In the genomic region with DNA sequence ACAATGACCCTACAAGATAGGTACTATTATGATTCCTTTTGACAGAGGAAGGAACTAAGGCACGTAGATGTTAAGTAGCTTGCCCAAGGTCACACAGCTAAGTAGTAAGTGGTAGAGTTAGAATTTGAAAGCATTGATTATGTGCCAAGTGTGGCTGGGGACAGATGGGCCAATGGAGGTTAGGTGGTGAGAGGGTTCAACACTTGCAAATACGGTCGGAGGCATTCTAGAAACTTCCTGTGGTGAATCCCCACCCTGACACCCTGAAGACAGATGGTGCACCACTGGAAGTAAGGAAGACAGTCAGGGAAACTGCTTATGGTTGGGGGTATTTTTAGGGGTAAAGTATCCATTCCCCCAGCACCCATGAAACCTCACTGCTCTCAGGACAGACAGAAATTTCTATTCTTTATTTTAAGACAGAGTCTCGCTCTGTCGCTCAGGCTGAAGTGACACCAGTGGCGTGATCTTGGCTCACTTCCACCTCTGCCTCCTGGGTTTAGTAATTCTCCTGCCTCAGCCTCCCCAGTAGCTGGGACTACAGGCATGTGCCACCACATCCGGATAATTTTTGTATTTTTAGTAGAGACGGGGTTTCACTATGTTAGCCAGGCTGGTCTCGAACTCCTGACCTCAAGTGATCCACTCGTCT, we compare ENCODE assay signal across 26 cellular contexts.
DNase-seq lines count a peak whose midpoint lies in the region; ATAC-seq and TF ChIP-seq lines count a peak whose summit lies in the region.
"Had no signal": no experiment of that assay in that cellular context is flagged by ENCODE, and none has a peak within 500 bp of the region (broad histone marks: within the 10 kb centered on the region; RNA-seq: fewer than 3 reads in every experiment).

No MANE protein-coding gene starts in this region.

- no peaks in the 10 kb centered on the region for H3K9me3 ChIP-seq in neural progenitor cell (ENCODE audit: low read depth)

- no peaks in the 10 kb centered on the region for H3K36me3 Mint-ChIP-seq in neural progenitor cell

- DNase-seq in myocyte (ENCODE audit: low read depth), result peak; percentile 79
- DNase-seq in stimulated activated naive CD4-positive, alpha-beta T cell (lab: John Stamatoyannopoulos, UW), result no peak
- DNase-seq in HCEC 1CT, result no peak
- no peak for DNase-seq in neural progenitor cell (ENCODE audit: low spot score)
- no peak for DNase-seq in MV-4-11 (lab: John Stamatoyannopoulos, UW)
- DNase-seq: DMS53; GDM1; GOT3; KBM-7; MM.1S; NCI-H1092; NCI-H1436; NCI-H1930; NCI-H2227 treated with DMSO at 0.1 percent for 48 hours; NCI-H510A treated with DMSO at 0.1 percent for 48 hours; NCI-H748 treated with DMSO at 0.1 percent for 48 hours; NK-92 treated with Interleukin-12 subunit alpha and Interleukin-12 subunit beta, amount 100 ng/mL, for 24 hours; SHP77 treated with DMSO at 0.1 percent for 48 hours; SW 1271 had no signal

- no peak overlapping the region for H3K9ac ChIP-seq in neural progenitor cell

- H3K27ac Mint-ChIP-seq in neural progenitor cell, result no peak overlapping the region

- H3K27me3 ChIP-seq in neural progenitor cell, result no peaks in the 10 kb centered on the region

- H2AFZ ChIP-seq in neural progenitor cell (replicated peaks), result no peak overlapping the region

- no peak overlapping the region for H3K4me3 Mint-ChIP-seq in neural progenitor cell

- H3K36me3 ChIP-seq in neural progenitor cell, result no peaks in the 10 kb centered on the region

- no peak overlapping the region for H3K4me3 ChIP-seq in neural progenitor cell
- H3K4me3 ChIP-seq: SK-N-MC had no signal

- no peaks in the 10 kb centered on the region for H3F3A ChIP-seq in neural progenitor cell (ENCODE audit: low read depth)

- H3K79me2 ChIP-seq in neural progenitor cell (ENCODE audit: low read depth), result no peaks in the 10 kb centered on the region

- no peaks in the 10 kb centered on the region for H4K20me1 ChIP-seq in neural progenitor cell (ENCODE audit: low read depth)

- peaks cover 3% of the 10 kb centered on the region for H3K9me3 Mint-ChIP-seq in neural progenitor cell

- H3K4me1 ChIP-seq in neural progenitor cell, result no peaks in the 10 kb centered on the region

- no peak overlapping the region for H3K27ac ChIP-seq in neural progenitor cell
- H3K27ac ChIP-seq: HL-60, RWPE1, SK-N-MC had no signal

- no peak for TF ChIP-seq CTCF in neural progenitor cell (IDR thresholded peaks at IDR 0.05)

- no peak overlapping the region for H3K4me2 ChIP-seq in neural progenitor cell

- ATAC-seq in GM18498 (IDR thresholded peaks at IDR 0.05; ENCODE audit: unreplicated experiment) (peak; percentile 47), GM19463 (IDR thresholded peaks at IDR 0.05; ENCODE audit: unreplicated experiment) (peak; percentile 30), HG03432 (IDR thresholded peaks at IDR 0.05; ENCODE audit: unreplicated experiment) (peak; percentile 59)
- ATAC-seq: HCT116 had no signal

- peaks cover 2% of the 10 kb centered on the region for H3K4me1 Mint-ChIP-seq in neural progenitor cell

- no peaks in the 10 kb centered on the region for H3K27me3 Mint-ChIP-seq in neural progenitor cell (ENCODE audit: insufficient read depth, low read depth)
